8 cellular contexts compared by ENCODE assay signal in genomic region chr19:42420055-42420544, GRCh38. TPM values are rescaled to one million over a fixed set of nuclear protein-coding genes. Genes with fewer than 3 reads are reported as not detected.
A peak's percentile ranks its signal among the peaks of the same experiment; 100 is the strongest.
DNase-seq lines count a peak whose midpoint lies in the region; ATAC-seq and TF ChIP-seq lines count a peak whose summit lies in the region.

No MANE protein-coding gene starts in this region.

- WGBS in gastroesophageal sphincter (ENCODE audit: low coverage in 1 of 2), 2 donors = 33 to 53% methylated on average over 1 to 7 of the region's 10 CpGs

- H3K36me3 ChIP-seq in RWPE2 (ENCODE audit: low read depth) = peaks cover 5% of the 10 kb centered on the region
- no peaks in the 10 kb centered on the region for H3K36me3 ChIP-seq in gastroesophageal sphincter

- peak; percentile 75 for DNase-seq in Calu3
- peak; percentile 63 for DNase-seq in RWPE2 (ENCODE audit: low spot score)
- peak in 3 of 4 experiments; percentile 29 to 67 (median 48) for DNase-seq in activated naive CD4-positive, alpha-beta T cell (lab: John Stamatoyannopoulos, UW)
- peak; percentile 68 for DNase-seq in left ventricle myocardium superior
- peak; percentile 70 to 72 for DNase-seq in stimulated activated CD4-positive, alpha-beta T cell treated with anti-CD3 and anti-CD28 coated beads, Interleukin-2, amount 100 ng/mL, for 48 hours
- no peak for DNase-seq in cerebellar nuclear complex (lab: John Stamatoyannopoulos, UW)

- no peak overlapping the region for H3K4me3 Mint-ChIP-seq in Calu3 (ENCODE audit: low read depth, unreplicated experiment)

- H3K4me3 ChIP-seq in RWPE2 (ENCODE audit: severe bottlenecking) (no peak overlapping the region), gastroesophageal sphincter (no peak overlapping the region)

- no peaks in the 10 kb centered on the region for H3K27me3 Mint-ChIP-seq in Calu3 (ENCODE audit: unreplicated experiment)

- H3K9me3 ChIP-seq in RWPE2 (ENCODE audit: severe bottlenecking) (no peaks in the 10 kb centered on the region), gastroesophageal sphincter (no peaks in the 10 kb centered on the region)

- H3K4me1 Mint-ChIP-seq in Calu3 (ENCODE audit: low read depth, unreplicated experiment) = peaks cover 36% of the 10 kb centered on the region

- no peaks in the 10 kb centered on the region for H3K9me3 Mint-ChIP-seq in Calu3 (ENCODE audit: low read depth, unreplicated experiment)

- H3K27me3 ChIP-seq in RWPE2 (ENCODE audit: insufficient read depth, poor library complexity, severe bottlenecking) = no peaks in the 10 kb centered on the region
- H3K27me3 ChIP-seq in gastroesophageal sphincter = peaks cover 11% of the 10 kb centered on the region

- peak overlapping the region; percentile 3 for H3K27ac Mint-ChIP-seq in Calu3 (ENCODE audit: unreplicated experiment)

- no peak for TF ChIP-seq POLR2A in gastroesophageal sphincter (IDR thresholded peaks at IDR 0.05)

- peaks cover 30% of the 10 kb centered on the region for H3K36me3 Mint-ChIP-seq in Calu3 (ENCODE audit: insufficient read depth, unreplicated experiment)

- H3K27ac ChIP-seq in RWPE2 (ENCODE audit: poor library complexity, severe bottlenecking) (peak overlapping the region; percentile 83), gastroesophageal sphincter (no peak overlapping the region)

- BruUV-seq in Calu3 (replicated peaks; lab: Mats Ljungman, UMichigan) = no TSS peak

- TF ChIP-seq CTCF in Calu3 (IDR thresholded peaks at IDR 0.05; ENCODE audit: unreplicated experiment) = peak; percentile 86
- peak; percentile 70 for TF ChIP-seq CTCF in RWPE2 (IDR thresholded peaks at IDR 0.05; ENCODE audit: poor library complexity, severe bottlenecking)
- peak in 2 of 4 experiments; percentile 31 to 52 for TF ChIP-seq CTCF in gastroesophageal sphincter (IDR thresholded peaks at IDR 0.05)

- TF ChIP-seq EP300 in gastroesophageal sphincter (IDR thresholded peaks at IDR 0.05) = no peak

- H3K4me1 ChIP-seq in RWPE2 (ENCODE audit: insufficient read depth, poor library complexity, severe bottlenecking) (peaks cover 28% of the 10 kb centered on the region), gastroesophageal sphincter (peaks cover 0 to 26% (median 5%) of the 10 kb centered on the region in 3 donors)

- intact Hi-C loops in Calu3 (cut with micrococcal nuclease; ENCODE audit: unreplicated experiment) (no loop called here), left ventricle myocardium superior (cut with micrococcal nuclease) (no loop called here)

- CTCF ChIA-PET in Calu3 (lab: Charles Lee) = interaction anchor here (0.6 to 1.6 kb wide), 4 partner anchors 11 to 112 kb away, joined by 3 to 14 read pairs (median 5); no protein-coding TSS in a partner anchor

- ATAC-seq in HG02759 (IDR thresholded peaks at IDR 0.05; ENCODE audit: unreplicated experiment) = peak; percentile 33
- peak; percentile 43 for ATAC-seq in RWPE2 (ENCODE audit: low read depth)
- ATAC-seq in left ventricle myocardium superior = no peak
- no peak for ATAC-seq in gastroesophageal sphincter

RNA-seq across cellular contexts. Expression of gene LIPE, which starts 7.1 kb away (rescaled TPM):
- 17.1 and 22.0 TPM in 2 replicates for total RNA-seq in Calu3 (2022)
- 41.0 TPM for total RNA-seq in left ventricle myocardium superior
- total RNA-seq in gastroesophageal sphincter = 10 to 100 TPM in 1 of 4 donors, 1 to 10 TPM in 3; 3.4 to 15.3 (median 6.6) TPM

RNA-seq across cellular contexts. Expression of gene CXCL17, which starts 22.6 kb away (rescaled TPM):
- 3.8 and 4.0 TPM in 2 replicates for total RNA-seq in Calu3 (2022)
- total RNA-seq in left ventricle myocardium superior = not detected
- total RNA-seq in gastroesophageal sphincter = 1 to 10 TPM in 1 of 4 donors, not detected in 3; 6.5 TPM

RNA-seq across cellular contexts. Expression of gene CNFN, which starts 30.0 kb away (rescaled TPM):
- 1.6 TPM in 2 replicates for total RNA-seq in Calu3 (2022)
- 0.55 TPM for total RNA-seq in left ventricle myocardium superior
- total RNA-seq in gastroesophageal sphincter = 10 to 100 TPM in 1 of 4 donors, 1 to 10 TPM in 1, not detected in 2; 1.7 to 17.5 TPM

Comparison
In these comparisons a context has a peak if more than half of its experiments do, and no peak if none do; other contexts are left out.
1. DNase-seq: peak in Calu3 (single experiment), RWPE2 (single experiment), activated naive CD4-positive, alpha-beta T cell (3 of 4), left ventricle myocardium superior (single experiment) and stimulated activated CD4-positive, alpha-beta T cell treated with anti-CD3 and anti-CD28 coated beads, Interleukin-2, amount 100 ng/mL, for 48 hours (2 of 2); none in cerebellar nuclear complex (0 of 2).
2. ATAC-seq: peak in HG02759 (single experiment) and RWPE2 (single experiment); none in left ventricle myocardium superior (single experiment) and gastroesophageal sphincter (single experiment).